In the genomic region with DNA sequence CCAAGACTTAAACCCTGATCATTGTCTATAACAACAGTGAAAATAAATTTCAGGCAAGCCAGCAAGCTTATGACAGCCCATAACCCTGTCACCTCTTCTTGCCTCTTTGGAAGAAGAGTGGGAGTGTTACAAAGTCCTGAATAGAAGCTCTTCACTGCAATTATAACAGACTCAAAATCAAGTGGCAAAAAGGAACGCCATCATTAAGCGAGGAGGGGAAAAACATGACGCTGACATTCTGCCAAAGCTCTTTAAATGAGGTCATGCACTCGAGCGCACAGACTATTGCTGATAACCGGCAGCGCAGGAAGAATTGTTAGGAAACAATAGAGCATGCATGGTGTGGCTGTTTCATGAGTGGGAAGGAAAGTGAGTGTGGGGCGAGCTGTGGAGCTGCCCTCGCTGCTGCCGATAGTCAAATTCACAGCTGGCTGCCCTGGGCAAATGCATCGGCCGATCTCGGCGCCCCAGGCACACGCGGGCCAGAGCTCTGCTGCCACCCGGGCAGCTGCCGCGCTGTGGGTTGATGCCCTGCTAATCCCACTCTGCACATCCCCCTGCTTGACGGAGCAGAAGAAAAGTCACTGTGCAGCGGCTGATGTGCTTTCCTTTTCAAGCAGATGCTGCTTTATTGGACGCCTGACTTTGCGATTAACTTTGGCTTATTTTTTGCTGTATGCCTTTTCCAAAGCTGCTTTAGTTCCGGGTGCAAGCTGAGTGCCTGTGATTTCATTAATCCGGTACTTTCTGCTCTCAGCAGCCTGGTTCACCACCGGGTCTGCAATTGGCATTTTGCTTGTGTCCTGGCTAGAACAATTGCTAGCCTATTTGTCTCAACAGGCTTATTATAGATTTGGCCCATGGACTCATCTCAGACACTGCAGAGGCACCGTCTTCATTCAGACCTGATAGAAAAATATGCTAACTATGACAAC, we compare ENCODE assay signal across 12 cellular contexts.
DNase-seq lines count a peak whose midpoint lies in the region; ATAC-seq and TF ChIP-seq lines count a peak whose summit lies in the region.
"Had no signal": no experiment of that assay in that cellular context is flagged by ENCODE, and none has a peak within 500 bp of the region (broad histone marks: within the 10 kb centered on the region; RNA-seq: fewer than 3 reads in every experiment).

No MANE protein-coding gene starts in this region.

- POLR2A ChIA-PET in T-cell (lab: Charles Lee): interaction anchor here in 1 of 2 donors (0.7 kb wide), 1 partner anchor 683 kb away, joined by 3 read pairs; no protein-coding TSS in a partner anchor

- no peak overlapping the region for H3K27ac Mint-ChIP-seq in T-cell
- H3K27ac Mint-ChIP-seq: activated CD8-positive, alpha-beta memory T cell treated with anti-CD3 and anti-CD28 coated beads, Interleukin-2, amount 10 ng/mL, durations not matched to agents 7 days and 5 days had no signal

- no peak for TF ChIP-seq POLR2A in transverse colon (IDR thresholded peaks at IDR 0.05)

- H3K27me3 Mint-ChIP-seq in T-cell: peaks cover 4 to 22% of the 10 kb centered on the region in 2 donors
- H3K27me3 Mint-ChIP-seq: activated CD8-positive, alpha-beta memory T cell treated with anti-CD3 and anti-CD28 coated beads, Interleukin-2, amount 10 ng/mL, durations not matched to agents 7 days and 5 days had no signal

- 60 to 69% methylated on average over 12 to 27 of the region's 27 CpGs for WGBS in transverse colon (ENCODE audit: low coverage in 1 of 2), 2 donors

- H3K4me3 ChIP-seq in fibroblast of villous mesenchyme (ENCODE audit: low read depth, low read length): peak overlapping the region; percentile 1
- H3K4me3 ChIP-seq in skeletal muscle satellite cell (ENCODE audit: low read length): peak overlapping the region; percentile 70
- no peak overlapping the region for H3K4me3 ChIP-seq in transverse colon
- H3K4me3 ChIP-seq: ascending aorta had no signal

- peak overlapping the region in 1 of 4 donors; percentile 27 for H3K27ac ChIP-seq in transverse colon
- H3K27ac ChIP-seq: ascending aorta had no signal

- H3K9me3 ChIP-seq in skeletal muscle satellite cell (replicated peaks; ENCODE audit: low read length): no peaks in the 10 kb centered on the region
- no peaks in the 10 kb centered on the region for H3K9me3 ChIP-seq in transverse colon
- H3K9me3 ChIP-seq: ascending aorta had no signal

- no peaks in the 10 kb centered on the region for H3K36me3 ChIP-seq in skeletal muscle satellite cell (ENCODE audit: insufficient read depth, low read length)
- H3K36me3 ChIP-seq in transverse colon: no peaks in the 10 kb centered on the region
- H3K36me3 ChIP-seq: ascending aorta had no signal

- in situ Hi-C loops in transverse colon (cut with MboI; ENCODE audit: low pct_ligation_motif_present in 1 of 4, low pct_unique_long_range_greater_than_20kb in 1 of 4, low sequenced_read_pairs in 3 of 4): no loop called here

- DNase-seq in M059J (ENCODE audit: low read depth) (peak; percentile 11), NCI-H69 (lab: John Stamatoyannopoulos, UW) (peak; percentile 72), fibroblast of villous mesenchyme (ENCODE audit: low read depth) (no peak), transverse colon (no peak), T-cell (no peak)
- DNase-seq: activated CD8-positive, alpha-beta memory T cell treated with anti-CD3 and anti-CD28 coated beads, Interleukin-2, amount 10 ng/mL, durations not matched to agents 7 days and 5 days; KG1 had no signal

- H3K4me1 Mint-ChIP-seq in T-cell: no peaks in the 10 kb centered on the region
- H3K4me1 Mint-ChIP-seq: activated CD8-positive, alpha-beta memory T cell treated with anti-CD3 and anti-CD28 coated beads, Interleukin-2, amount 10 ng/mL, durations not matched to agents 7 days and 5 days had no signal

- H3K9me3 Mint-ChIP-seq in T-cell: no peaks in the 10 kb centered on the region

- H3K4me2 ChIP-seq in skeletal muscle satellite cell (ENCODE audit: low read length): peak overlapping the region; percentile 88

- no peak for TF ChIP-seq EP300 in transverse colon (IDR thresholded peaks at IDR 0.05; ENCODE audit: low read depth)

- H3K36me3 Mint-ChIP-seq in T-cell: no peaks in the 10 kb centered on the region
- H3K36me3 Mint-ChIP-seq: activated CD8-positive, alpha-beta memory T cell treated with anti-CD3 and anti-CD28 coated beads, Interleukin-2, amount 10 ng/mL, durations not matched to agents 7 days and 5 days had no signal

- no peak for ATAC-seq in GM18519 (IDR thresholded peaks at IDR 0.05; ENCODE audit: low FRiP score, unreplicated experiment)
- no peak for ATAC-seq in GM21619 (IDR thresholded peaks at IDR 0.05; ENCODE audit: unreplicated experiment)
- ATAC-seq in T-cell (replicated peaks in 1 of 4): no peak
- ATAC-seq: activated CD8-positive, alpha-beta memory T cell treated with anti-CD3 and anti-CD28 coated beads, Interleukin-2, amount 10 ng/mL, durations not matched to agents 7 days and 5 days had no signal

- intact Hi-C loops in transverse colon (cut with DNase I; ENCODE audit: low total_unique reads): no loop called here

- H3K9ac ChIP-seq in skeletal muscle satellite cell (ENCODE audit: low read depth, low read length): no peak overlapping the region

- H3K4me3 Mint-ChIP-seq in T-cell: no peak overlapping the region
- H3K4me3 Mint-ChIP-seq: activated CD8-positive, alpha-beta memory T cell treated with anti-CD3 and anti-CD28 coated beads, Interleukin-2, amount 10 ng/mL, durations not matched to agents 7 days and 5 days; neural crest cell had no signal

- TF ChIP-seq CTCF in fibroblast of villous mesenchyme (IDR thresholded peaks at IDR 0.05; ENCODE audit: insufficient read depth, low read depth, low read length): no peak
- TF ChIP-seq CTCF in transverse colon (IDR thresholded peaks at IDR 0.05): no peak

- H3K4me1 ChIP-seq in skeletal muscle satellite cell (ENCODE audit: control insufficient read depth, insufficient read depth, low read length): no peaks in the 10 kb centered on the region
- H3K4me1 ChIP-seq in transverse colon: no peaks in the 10 kb centered on the region
- H3K4me1 ChIP-seq: ascending aorta had no signal

- peaks cover 18% of the 10 kb centered on the region for H3K27me3 ChIP-seq in skeletal muscle satellite cell (ENCODE audit: control insufficient read depth, insufficient read depth, low read length)
- no peaks in the 10 kb centered on the region for H3K27me3 ChIP-seq in transverse colon
- H3K27me3 ChIP-seq: ascending aorta had no signal

- CTCF ChIA-PET in T-cell (lab: Charles Lee): no interaction called here

Comparison
In these comparisons a context has a peak if more than half of its experiments do, and no peak if none do; other contexts are left out.
1. DNase-seq: peak in M059J (single experiment) and NCI-H69 (single experiment); none in fibroblast of villous mesenchyme (single experiment), transverse colon (single experiment) and T-cell (0 of 34).
2. H3K4me3 ChIP-seq: peak in fibroblast of villous mesenchyme (single experiment) and skeletal muscle satellite cell (single experiment); none in transverse colon (0 of 4).